In genomic region chr4:85970535-85970934, GRCh38 we compare ENCODE assay signal across 26 cellular contexts.
DNase-seq lines count a peak whose midpoint lies in the region; ATAC-seq, FAIRE-seq and TF ChIP-seq lines count a peak whose summit lies in the region.
"Had no signal": no experiment of that assay in that cellular context is flagged by ENCODE, and none has a peak within 500 bp of the region (broad histone marks: within the 10 kb centered on the region; RNA-seq: fewer than 3 reads in every experiment).

No MANE protein-coding gene starts in this region.

- FAIRE-seq in bronchial epithelial cell (lab: Jason Lieb, UNC), result no peak
- FAIRE-seq: D721Med had no signal

- H3K4me1 ChIP-seq in mammary epithelial cell (ENCODE audit: insufficient read depth, low read length) (no peaks in the 10 kb centered on the region), breast epithelium (no peaks in the 10 kb centered on the region)
- H3K4me1 ChIP-seq: BLaER1, HAP-1 had no signal

- H3K27me3 ChIP-seq in mammary epithelial cell (ENCODE audit: insufficient read depth, low read length) (no peaks in the 10 kb centered on the region), breast epithelium (no peaks in the 10 kb centered on the region), bronchial epithelial cell (ENCODE audit: control insufficient read depth, insufficient read depth, low read length) (no peaks in the 10 kb centered on the region)
- H3K27me3 ChIP-seq: BLaER1 had no signal

- no peaks in the 10 kb centered on the region for H3K36me3 ChIP-seq in mammary epithelial cell (ENCODE audit: insufficient read depth, low read length)
- no peaks in the 10 kb centered on the region for H3K36me3 ChIP-seq in breast epithelium
- no peaks in the 10 kb centered on the region for H3K36me3 ChIP-seq in bronchial epithelial cell (ENCODE audit: control insufficient read depth, insufficient read depth, low read length)
- H3K36me3 ChIP-seq: BLaER1, HAP-1 had no signal

- no peak overlapping the region for H3K4me3 ChIP-seq in mammary epithelial cell (replicated peaks in 1 of 3; ENCODE audit: insufficient read depth in 1 of 3, low read depth in 2 of 3, low read length in 3 of 3)
- no peak overlapping the region for H3K4me3 ChIP-seq in breast epithelium
- no peak overlapping the region for H3K4me3 ChIP-seq in bronchial epithelial cell (ENCODE audit: low read depth, low read length)
- H3K4me3 ChIP-seq: BLaER1, GM23338, HAP-1, SK-N-MC had no signal

- in situ Hi-C loops in mammary epithelial cell (cut with MboI; ENCODE audit: low sequenced_read_pairs in 2 of 2), result loop anchor here (25.0 kb wide), 1 partner anchor 208 kb away; no protein-coding TSS in a partner anchor
- in situ Hi-C loops in GM13976 (cut with MboI; ENCODE audit: low sequenced_read_pairs, unreplicated experiment), result no loop called here

- H2AFZ ChIP-seq in mammary epithelial cell (ENCODE audit: low read depth, low read length), result peak overlapping the region; percentile 44
- H2AFZ ChIP-seq: GM23338 had no signal

- intact Hi-C loops in mammary epithelial cell (cut with micrococcal nuclease) (no loop called here), breast epithelium (cut with DNase I; ENCODE audit: low total_unique reads) (loop anchor here (10.0 kb wide), 1 partner anchor 366 kb away; no protein-coding TSS in a partner anchor)

- no peak for TF ChIP-seq POLR2A in breast epithelium (IDR thresholded peaks at IDR 0.05)

- H3K9me3 ChIP-seq in mammary epithelial cell (replicated peaks; ENCODE audit: insufficient read depth, low read length) (no peaks in the 10 kb centered on the region), breast epithelium (no peaks in the 10 kb centered on the region)
- H3K9me3 ChIP-seq: BLaER1, HAP-1 had no signal

- H3K79me2 ChIP-seq in mammary epithelial cell (ENCODE audit: insufficient read depth, low read length), result no peaks in the 10 kb centered on the region

- 73% methylated on average over 2 of the region's 2 CpGs for WGBS in mammary epithelial cell (ENCODE audit: low coverage, missing lambda C conversion rate)

- TF ChIP-seq CTCF in mammary epithelial cell (conservative IDR thresholded peaks at IDR 0.05 in 1 of 2, IDR thresholded peaks at IDR 0.05 in 1 of 2; ENCODE audit: extremely low read depth in 1 of 2, insufficient read depth in 1 of 2, low read depth in 1 of 2, low read length in 2 of 2) (no peak), breast epithelium (IDR thresholded peaks at IDR 0.05) (no peak), bronchial epithelial cell (IDR thresholded peaks at IDR 0.05; ENCODE audit: insufficient read depth, low read length, severe bottlenecking) (no peak), GM13976 (IDR thresholded peaks at IDR 0.05; ENCODE audit: borderline replicate concordance, control extremely low read depth, extremely low read depth, insufficient read depth, missing control alignments) (no peak)

- BruUV-seq in mammary epithelial cell (replicated peaks; lab: Mats Ljungman, UMichigan), result no TSS peak

- H3K4me2 ChIP-seq in mammary epithelial cell (ENCODE audit: insufficient read depth, low read depth, low read length), result no peak overlapping the region
- H3K4me2 ChIP-seq: BLaER1, GM23338 had no signal

- H3K27ac ChIP-seq in mammary epithelial cell (ENCODE audit: insufficient read depth, low read depth, low read length) (no peak overlapping the region), breast epithelium (no peak overlapping the region)
- H3K27ac ChIP-seq: BLaER1, HL-60, RWPE1, SK-N-MC had no signal

- no peak overlapping the region for H3K9ac ChIP-seq in mammary epithelial cell (ENCODE audit: insufficient read depth, low read length)
- H3K9ac ChIP-seq: BLaER1 had no signal

- ATAC-seq in HG02938 (IDR thresholded peaks at IDR 0.05; ENCODE audit: unreplicated experiment), result no peak
- ATAC-seq in HG03439 (IDR thresholded peaks at IDR 0.05; ENCODE audit: unreplicated experiment), result no peak
- ATAC-seq: GM23338, Panc1 had no signal

- DNase-seq in mammary epithelial cell (no peak), breast epithelium (ENCODE audit: low spot score in 2 of 2) (no peak), bronchial epithelial cell (ENCODE audit: low read depth) (peak; percentile 17), kidney tubule cell (ENCODE audit: low spot score) (peak; percentile 39), GM13976 (ENCODE audit: low spot score) (no peak), activated T-cell treated with anti-CD3 and anti-CD28 coated beads for 4 hours (no peak)
- DNase-seq: 8988T; CD4-positive, CD25-positive, alpha-beta regulatory T cell; HFFc6; Karpas-422; NCI-H1105 treated with DMSO at 0.1 percent for 48 hours; NCI-H146; NCI-H2029; NCI-H2227 treated with DMSO at 0.1 percent for 48 hours; NCI-H526 treated with DMSO at 0.1 percent for 48 hours; SHP77 treated with DMSO at 0.1 percent for 48 hours had no signal

- dilution Hi-C loops in mammary epithelial cell (cut with HindIII; ENCODE audit: low sequenced_read_pairs), result no loop called here

- H4K20me1 ChIP-seq in mammary epithelial cell (ENCODE audit: insufficient read depth, low read length), result no peaks in the 10 kb centered on the region
- H4K20me1 ChIP-seq: BLaER1 had no signal

- CTCF ChIA-PET in mammary epithelial cell (lab: Charles Lee; ENCODE audit: low non-redundant PET), result no interaction called here

Comparison
In these comparisons a context has a peak if more than half of its experiments do, and no peak if none do; other contexts are left out.
1. DNase-seq: peak in bronchial epithelial cell (single experiment) and kidney tubule cell (single experiment); none in mammary epithelial cell (single experiment), breast epithelium (0 of 2), GM13976 (single experiment) and activated T-cell treated with anti-CD3 and anti-CD28 coated beads for 4 hours (single experiment).